Comparison of ENCODE assay signal across 12 cellular contexts in genomic region chr5:52743529-52743928, GRCh38. TPM values are rescaled to one million over a fixed set of nuclear protein-coding genes. Genes with fewer than 3 reads are reported as not detected.
DNase-seq lines count a peak whose midpoint lies in the region; ATAC-seq and TF ChIP-seq lines count a peak whose summit lies in the region.
"Had no signal": no experiment of that assay in that cellular context is flagged by ENCODE, and none has a peak within 500 bp of the region (broad histone marks: within the 10 kb centered on the region; RNA-seq: fewer than 3 reads in every experiment).

No MANE protein-coding gene starts in this region.

- H3K27ac ChIP-seq in left ventricle myocardium inferior (replicated peaks), result peak overlapping the region; percentile 58
- H3K27ac ChIP-seq in endodermal cell (ENCODE audit: low read depth, low read length), result no peak overlapping the region
- H3K27ac ChIP-seq: VCaP had no signal

- H3K9me3 Mint-ChIP-seq in activated T-helper 2 cell treated with anti-CD3 and anti-CD28 coated beads, Interferon-gamma antibody, Interleukin-2, Interleukin-4, amounts not matched to agents 10 μg/mL and 5 μg/mL and 100 μg/mL, durations not matched to agents 14 hours and 24 hours and 36 hours, result peaks cover 8% of the 10 kb centered on the region
- H3K9me3 Mint-ChIP-seq in naive thymus-derived CD8-positive, alpha-beta T cell, result no peaks in the 10 kb centered on the region
- no peaks in the 10 kb centered on the region for H3K9me3 Mint-ChIP-seq in endodermal cell
- H3K9me3 Mint-ChIP-seq: naive B cell had no signal

- no CpG with 5 or more reads among the region's 3 CpGs for whole genome bisulfite sequencing in endodermal cell (ENCODE audit: insufficient coverage in 1 of 2, insufficient read length in 1 of 2), 2 experiments

- peak overlapping the region; percentile 42 for H3K4me3 Mint-ChIP-seq in activated T-helper 2 cell treated with anti-CD3 and anti-CD28 coated beads, Interferon-gamma antibody, Interleukin-2, Interleukin-4, amounts not matched to agents 10 μg/mL and 5 μg/mL and 100 μg/mL, durations not matched to agents 14 hours and 24 hours and 36 hours (ENCODE audit: low read depth)
- peak overlapping the region in 9 of 10 donors; percentile 34 to 66 (median 55) for H3K4me3 Mint-ChIP-seq in naive thymus-derived CD8-positive, alpha-beta T cell
- H3K4me3 Mint-ChIP-seq in endodermal cell, result no peak overlapping the region

- no peak overlapping the region for H3K4me3 ChIP-seq in left ventricle myocardium inferior
- no peak overlapping the region for H3K4me3 ChIP-seq in endodermal cell (ENCODE audit: low read length)

- no peaks in the 10 kb centered on the region for H3K27me3 Mint-ChIP-seq in activated T-helper 2 cell treated with anti-CD3 and anti-CD28 coated beads, Interferon-gamma antibody, Interleukin-2, Interleukin-4, amounts not matched to agents 10 μg/mL and 5 μg/mL and 100 μg/mL, durations not matched to agents 14 hours and 24 hours and 36 hours (ENCODE audit: low read depth)
- H3K27me3 Mint-ChIP-seq in naive thymus-derived CD8-positive, alpha-beta T cell, result no peaks in the 10 kb centered on the region
- no peaks in the 10 kb centered on the region for H3K27me3 Mint-ChIP-seq in endodermal cell (ENCODE audit: insufficient read depth)

- intact Hi-C loops in left ventricle myocardium inferior (cut with micrococcal nuclease), result no loop called here
- intact Hi-C loops in Right ventricle myocardium superior (cut with DNase I), result no loop called here
- intact Hi-C loops in activated T-helper 2 cell treated with anti-CD3 and anti-CD28 coated beads, Interferon-gamma antibody, Interleukin-2, Interleukin-4, amounts not matched to agents 10 μg/mL and 5 μg/mL and 100 μg/mL, durations not matched to agents 14 hours and 24 hours and 36 hours (cut with micrococcal nuclease), result loop anchor here (1.0 to 5.0 kb wide), 2 partner anchors 34 to 264 kb away; no protein-coding TSS in a partner anchor

- H3K9ac ChIP-seq in endodermal cell (ENCODE audit: extremely low read depth, low read length, poor library complexity, severe bottlenecking), result no peak overlapping the region

- DNase-seq in left ventricle myocardium inferior (no peak), Right ventricle myocardium superior (no peak), endodermal cell (no peak), NCI-H1930 (lab: John Stamatoyannopoulos, UW) (no peak)
- no peak for DNase-seq in activated T-helper 2 cell treated with anti-CD3 and anti-CD28 coated beads, Interferon-gamma antibody, Interleukin-2, Interleukin-4, amounts not matched to agents 10 μg/mL and 5 μg/mL and 100 μg/mL, durations not matched to agents 14 hours and 24 hours and 36 hours (ENCODE audit: low spot score)
- peak in 1 of 10 donors; percentile 15 for DNase-seq in naive thymus-derived CD8-positive, alpha-beta T cell
- DNase-seq in central memory CD4-positive, alpha-beta T cell, result no peak
- DNase-seq: DMS53, naive B cell, NCI-H69, PC-3 had no signal

- no peaks in the 10 kb centered on the region for H3K36me3 Mint-ChIP-seq in activated T-helper 2 cell treated with anti-CD3 and anti-CD28 coated beads, Interferon-gamma antibody, Interleukin-2, Interleukin-4, amounts not matched to agents 10 μg/mL and 5 μg/mL and 100 μg/mL, durations not matched to agents 14 hours and 24 hours and 36 hours (ENCODE audit: low read depth)
- no peaks in the 10 kb centered on the region for H3K36me3 Mint-ChIP-seq in naive thymus-derived CD8-positive, alpha-beta T cell
- no peaks in the 10 kb centered on the region for H3K36me3 Mint-ChIP-seq in endodermal cell (ENCODE audit: low read depth)
- H3K36me3 Mint-ChIP-seq: naive B cell had no signal

- H3K27me3 ChIP-seq in left ventricle myocardium inferior (ENCODE audit: low read depth), result no peaks in the 10 kb centered on the region
- no peaks in the 10 kb centered on the region for H3K27me3 ChIP-seq in endodermal cell (ENCODE audit: control insufficient read depth, insufficient read depth, low read length, poor library complexity, severe bottlenecking)

- H3K9me3 ChIP-seq in left ventricle myocardium inferior (replicated peaks) (no peaks in the 10 kb centered on the region), endodermal cell (ENCODE audit: control insufficient read depth, low read length) (no peaks in the 10 kb centered on the region)

- POLR2A ChIA-PET in naive thymus-derived CD8-positive, alpha-beta T cell (lab: Charles Lee), result interaction anchor here (0.9 to 1.7 kb wide), 3 partner anchors 15 to 56 kb away, joined by 3 to 5 read pairs (median 4); no protein-coding TSS in a partner anchor

- TF ChIP-seq CTCF in left ventricle myocardium inferior (IDR thresholded peaks at IDR 0.05; ENCODE audit: borderline replicate concordance) (no peak), endodermal cell (conservative IDR thresholded peaks at IDR 0.05) (no peak)

- H3K4me1 Mint-ChIP-seq in activated T-helper 2 cell treated with anti-CD3 and anti-CD28 coated beads, Interferon-gamma antibody, Interleukin-2, Interleukin-4, amounts not matched to agents 10 μg/mL and 5 μg/mL and 100 μg/mL, durations not matched to agents 14 hours and 24 hours and 36 hours (ENCODE audit: low read depth), result peaks cover 55% of the 10 kb centered on the region
- H3K4me1 Mint-ChIP-seq in naive thymus-derived CD8-positive, alpha-beta T cell, result peaks cover 31 to 63% (median 57%) of the 10 kb centered on the region in 4 donors
- H3K4me1 Mint-ChIP-seq in endodermal cell, result no peaks in the 10 kb centered on the region
- H3K4me1 Mint-ChIP-seq: naive B cell had no signal

- H3K4me1 ChIP-seq in left ventricle myocardium inferior (peaks cover 27% of the 10 kb centered on the region), endodermal cell (ENCODE audit: control insufficient read depth, insufficient read depth, low read length) (no peaks in the 10 kb centered on the region)

- ATAC-seq in Right ventricle myocardium superior (ENCODE audit: poor library complexity), result no peak
- ATAC-seq in naive thymus-derived CD8-positive, alpha-beta T cell, result peak; percentile 24 to 45

- H3K36me3 ChIP-seq in left ventricle myocardium inferior, result no peaks in the 10 kb centered on the region
- H3K36me3 ChIP-seq in endodermal cell (ENCODE audit: control insufficient read depth, insufficient read depth, low read length), result no peaks in the 10 kb centered on the region

- peak overlapping the region; percentile 51 for H3K27ac Mint-ChIP-seq in activated T-helper 2 cell treated with anti-CD3 and anti-CD28 coated beads, Interferon-gamma antibody, Interleukin-2, Interleukin-4, amounts not matched to agents 10 μg/mL and 5 μg/mL and 100 μg/mL, durations not matched to agents 14 hours and 24 hours and 36 hours
- H3K27ac Mint-ChIP-seq in naive thymus-derived CD8-positive, alpha-beta T cell, result peak overlapping the region; percentile 71 to 95 (median 86)
- H3K27ac Mint-ChIP-seq in endodermal cell, result no peak overlapping the region
- H3K27ac Mint-ChIP-seq: naive B cell had no signal

RNA-seq across cellular contexts. Expression of gene ITGA1, which starts 44.2 kb away (rescaled TPM):
- total RNA-seq in left ventricle myocardium inferior (28.4 TPM), Right ventricle myocardium superior (23.6 TPM), endodermal cell (1 to 10 TPM in 1 of 2 donors, under 1 TPM in 1; 0.33 to 3.5 TPM)
- 0.59 and 0.76 TPM in 2 replicates for total RNA-seq in activated T-helper 2 cell treated with anti-CD3 and anti-CD28 coated beads, Interferon-gamma antibody, Interleukin-2, Interleukin-4, amounts not matched to agents 10 μg/mL and 5 μg/mL and 100 μg/mL, durations not matched to agents 14 hours and 24 hours and 36 hours
- 1 to 10 TPM; 3.9 to 4.6 TPM for total RNA-seq in naive thymus-derived CD8-positive, alpha-beta T cell
- 1 to 10 TPM in 1 of 3 donors, under 1 TPM in 2; 0.27 to 1.1 (median 0.83) TPM for polyA plus RNA-seq in naive thymus-derived CD8-positive, alpha-beta T cell
- polyA plus RNA-seq in endodermal cell (2013, experiment 1 of 2), result 2.6 TPM
- 3.4 TPM for polyA plus RNA-seq in endodermal cell (2013, experiment 2 of 2)

RNA-seq across cellular contexts. Expression of gene PELO, which starts 44.2 kb away (rescaled TPM):
- total RNA-seq in left ventricle myocardium inferior (19.7 TPM), Right ventricle myocardium superior (16.9 TPM), endodermal cell (10 to 100 TPM; 10.2 to 14.9 TPM)
- total RNA-seq in activated T-helper 2 cell treated with anti-CD3 and anti-CD28 coated beads, Interferon-gamma antibody, Interleukin-2, Interleukin-4, amounts not matched to agents 10 μg/mL and 5 μg/mL and 100 μg/mL, durations not matched to agents 14 hours and 24 hours and 36 hours, result 14.4 and 17.1 TPM in 2 replicates
- 1 to 10 TPM; 7.4 to 8.5 TPM for total RNA-seq in naive thymus-derived CD8-positive, alpha-beta T cell
- polyA plus RNA-seq in naive thymus-derived CD8-positive, alpha-beta T cell, result 1 to 10 TPM; 2.2 to 4.5 (median 2.6) TPM
- 10.6 TPM for polyA plus RNA-seq in endodermal cell (2013, experiment 1 of 2)
- polyA plus RNA-seq in endodermal cell (2013, experiment 2 of 2), result 9.8 TPM
